ENCODE assay signal across 8 cellular contexts in the genomic region with DNA sequence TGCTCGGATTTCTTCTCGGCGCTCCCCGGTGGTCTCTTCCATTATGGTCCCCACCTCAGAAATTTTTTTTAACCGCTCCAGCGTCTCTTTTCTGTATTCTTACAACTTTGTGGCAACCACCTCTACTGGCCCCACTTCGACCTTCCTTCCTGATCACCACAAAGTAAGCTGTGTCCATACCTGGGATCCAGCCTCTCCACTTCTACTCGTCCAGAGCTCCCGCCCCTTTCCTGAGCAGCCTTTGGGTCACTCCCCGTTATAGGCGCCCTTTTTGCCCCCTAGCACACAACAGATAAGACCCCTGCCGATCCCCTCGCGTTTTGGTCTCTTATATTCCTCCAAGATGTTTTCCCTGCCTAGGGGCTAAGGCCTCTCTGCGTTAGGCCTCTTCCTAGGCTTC. TPM values are rescaled to one million over a fixed set of nuclear protein-coding genes. Genes with fewer than 3 reads are reported as not detected.
A peak's percentile ranks its signal among the peaks of the same experiment; 100 is the strongest.
DNase-seq lines count a peak whose midpoint lies in the region; ATAC-seq, FAIRE-seq and TF ChIP-seq lines count a peak whose summit lies in the region.

No MANE protein-coding gene starts in this region.

- no peaks in the 10 kb centered on the region for H4K20me1 ChIP-seq in HepG2 (ENCODE audit: insufficient read depth, low read length)

- no peak for FAIRE-seq in HepG2 (lab: Jason Lieb, UNC)

- H3K4me1 ChIP-seq in BE2C = no peaks in the 10 kb centered on the region
- H3K4me1 ChIP-seq in HEK293 (ENCODE audit: control insufficient read depth, insufficient read depth, low read length) = no peaks in the 10 kb centered on the region
- peaks cover 37% of the 10 kb centered on the region for H3K4me1 ChIP-seq in HepG2 (ENCODE audit: insufficient read depth, low read length)
- H3K4me1 ChIP-seq in upper lobe of left lung = peaks cover 13 to 35% (median 19%) of the 10 kb centered on the region in 4 donors

- H3K4me3 ChIP-seq in BE2C (ENCODE audit: low read depth, low read length) (peak overlapping the region; percentile 97), HEK293 (ENCODE audit: low read depth, low read length) (peak overlapping the region; percentile 96), HepG2 (replicated peaks in 1 of 3; ENCODE audit: insufficient read depth in 1 of 3, low read depth in 2 of 3, low read length in 3 of 3) (peak overlapping the region; percentile 88 to 99 (median 94)), upper lobe of left lung (peak overlapping the region; percentile 61 to 98 (median 88))

- peaks cover 44% of the 10 kb centered on the region for H3K79me2 ChIP-seq in HepG2 (ENCODE audit: insufficient read depth, low read length)

- CTCF ChIA-PET in HEK293 (lab: Yijun Ruan, JAX) = no interaction called here
- CTCF ChIA-PET in HepG2 (lab: Yijun Ruan, JAX; ENCODE audit: low intra/inter-chr PET ratio, low total read pairs) = no interaction called here

- peak overlapping the region; percentile 89 for H3K4me2 ChIP-seq in HepG2 (ENCODE audit: low read depth, low read length)

- peak overlapping the region; percentile 92 for H3K9ac ChIP-seq in HepG2 (ENCODE audit: insufficient read depth, low read depth, low read length)

- BruUV-seq in HepG2 (replicated peaks; lab: Mats Ljungman, UMichigan) = no TSS peak

- no peaks in the 10 kb centered on the region for H3K27me3 ChIP-seq in BE2C
- H3K27me3 ChIP-seq in HepG2 (ENCODE audit: control insufficient read depth in 1 of 2, insufficient read depth in 2 of 2, low read length in 2 of 2) = no peaks in the 10 kb centered on the region; a peak in 1 of 5 replicates
- no peaks in the 10 kb centered on the region for H3K27me3 ChIP-seq in upper lobe of left lung

- no peak for TF ChIP-seq RAD21 in HepG2 (CRISPR knock-in tag; IDR thresholded peaks at IDR 0.05)

- H3K36me3 ChIP-seq in BE2C = peaks cover 19% of the 10 kb centered on the region
- peaks cover 0 to 54% of the 10 kb centered on the region in 2 experiments; a peak in 1 of 3 replicates for H3K36me3 ChIP-seq in HEK293 (ENCODE audit: control insufficient read depth in 2 of 2, insufficient read depth in 1 of 2, low read length in 2 of 2)
- H3K36me3 ChIP-seq in HepG2 (replicated peaks in 1 of 2; ENCODE audit: control insufficient read depth in 1 of 2, insufficient read depth in 2 of 2, low read length in 2 of 2) = peaks cover 3 to 28% of the 10 kb centered on the region in 2 experiments; a peak in 3 of 5 replicates
- peaks cover 0 to 35% (median 10%) of the 10 kb centered on the region in 4 donors for H3K36me3 ChIP-seq in upper lobe of left lung

- no peak overlapping the region for H2AFZ ChIP-seq in HepG2 (ENCODE audit: low read length)

- TF ChIP-seq POLR2A in HepG2 (IDR thresholded peaks at IDR 0.05; ENCODE audit: insufficient read depth in 1 of 2, low read depth in 2 of 2, low read length in 2 of 2) (no peak), upper lobe of left lung (IDR thresholded peaks at IDR 0.05) (no peak)

- in situ Hi-C loops in HepG2 (cut with HindIII; ENCODE audit: extremely low pct_ligation_motif_present, low pct_unique_long_range_greater_than_20kb) = no loop called here
- in situ Hi-C loops in G401 (cut with HindIII; ENCODE audit: low sequenced_read_pairs) = no loop called here

- H3K9me3 ChIP-seq in BE2C (no peaks in the 10 kb centered on the region), HEK293 (ENCODE audit: control insufficient read depth, insufficient read depth, low read depth, low read length) (no peaks in the 10 kb centered on the region), HepG2 (ENCODE audit: low read length) (no peaks in the 10 kb centered on the region), upper lobe of left lung (peaks cover 0 to 9% (median 5%) of the 10 kb centered on the region in 4 donors)

- ATAC-seq in HepG2 (peak; percentile 40), upper lobe of left lung (ENCODE audit: low FRiP score in 2 of 2) (peak in 1 of 2 donors; percentile 3)

- WGBS in HepG2 (ENCODE audit: low lambda C conversion rate) = 2% methylated on average over 15 of the region's 15 CpGs
- WGBS in upper lobe of left lung, 2 donors = 3 to 7% methylated on average over 15 of the region's 15 CpGs

- TF ChIP-seq EP300 in HepG2 (IDR thresholded peaks at IDR 0.05; ENCODE audit: low read depth in 2 of 2, low read length in 2 of 2) (no peak), HepG2 (CRISPR knock-in tag; IDR thresholded peaks at IDR 0.05; ENCODE audit: borderline replicate concordance) (no peak), upper lobe of left lung (IDR thresholded peaks at IDR 0.05) (no peak)

- POLR2A ChIA-PET in HEK293 (lab: Yijun Ruan, JAX) = interaction anchor here (1.0 kb wide), 1 partner anchor 26 kb away, joined by 6 read pairs; no protein-coding TSS in a partner anchor
- POLR2A ChIA-PET in HepG2 (lab: Yijun Ruan, JAX) = interaction anchor here (1.1 kb wide), 1 partner anchor 26 kb away, joined by 8 read pairs; no protein-coding TSS in a partner anchor

- H3K27ac ChIP-seq in HEK293 (ENCODE audit: extremely low read depth, low read depth, low read length) = peak overlapping the region; percentile 27; the same call in 1 of the 2 replicates
- peak overlapping the region; percentile 85 for H3K27ac ChIP-seq in angular gyrus (ENCODE audit: low read depth, low read length)
- peak overlapping the region; percentile 68 for H3K27ac ChIP-seq in HepG2 (ENCODE audit: extremely low read length, insufficient read depth, low read length)
- H3K27ac ChIP-seq in upper lobe of left lung = peak overlapping the region; percentile 85 to 93 (median 91)

- DNase-seq in BE2C = no peak
- no peak for DNase-seq in HepG2 (ENCODE audit: low spot score)
- no peak for DNase-seq in upper lobe of left lung
- no peak for DNase-seq in DMS114 treated with DMSO at 0.1 percent for 48 hours (lab: John Stamatoyannopoulos, UW; ENCODE audit: unreplicated experiment)
- no peak for DNase-seq in G401 (ENCODE audit: low spot score)
- DNase-seq in NCI-H446 treated with DMSO at 0.1 percent for 48 hours (lab: John Stamatoyannopoulos, UW) = no peak

- intact Hi-C loops in HepG2 (cut with micrococcal nuclease; ENCODE audit: unreplicated experiment) = loop anchor here (1.0 to 10.0 kb wide), 2 partner anchors 25 to 105 kb away; no protein-coding TSS in a partner anchor

- no peak for TF ChIP-seq CTCF in BE2C (IDR thresholded peaks at IDR 0.05; ENCODE audit: low read depth, low read length)
- TF ChIP-seq CTCF in HEK293 (tag by site-specific recombination; IDR thresholded peaks at IDR 0.05) = no peak
- TF ChIP-seq CTCF in HepG2 (CRISPR knock-in tag; IDR thresholded peaks at IDR 0.05) = no peak
- TF ChIP-seq CTCF in upper lobe of left lung (IDR thresholded peaks at IDR 0.05) = no peak

RNA-seq across cellular contexts. Expression of gene PIGG, which starts 0.6 kb away (rescaled TPM):
- 78.5 TPM for polyA plus RNA-seq in BE2C (2012; ENCODE audit: insufficient read depth, insufficient read length, low read depth)
- total RNA-seq in HepG2 (2016; rRNA removed; fragmentation: Illumina TruSeq; extraction: Trizol) = 15.2 and 34.4 TPM in 2 replicates
- total RNA-seq in HepG2 (2016; cell fraction: cytosol; rRNA removed; fragmentation: Illumina TruSeq; extraction: Trizol; ENCODE audit: low read depth) = 7.6 and 8.9 TPM in 2 replicates
- 13.6 and 34.0 TPM in 2 replicates for total RNA-seq in HepG2 (2016; cell fraction: insoluble cytoplasmic fraction; rRNA removed; fragmentation: Illumina TruSeq; extraction: Trizol)
- 11.8 and 14.1 TPM in 2 replicates for total RNA-seq in HepG2 (2016; cell fraction: membrane; rRNA removed; fragmentation: Illumina TruSeq; extraction: Trizol)
- total RNA-seq in HepG2 (2016; cell fraction: nucleus; rRNA removed; fragmentation: Illumina TruSeq; extraction: Trizol) = 49.2 and 56.6 TPM in 2 replicates
- polyA plus RNA-seq in HepG2 (2011; rRNA removed) = 48.9 and 49.7 TPM in 2 replicates
- 22.7 and 24.8 TPM in 2 replicates for polyA plus RNA-seq in HepG2 (2011; cell fraction: cytosol; rRNA removed)
- 174 and 175 TPM in 2 replicates for polyA plus RNA-seq in HepG2 (2011; cell fraction: nucleus; rRNA removed)
- polyA plus RNA-seq in HepG2 (2012) = 26.4 and 37.4 TPM in 2 replicates
- 3.8 and 4.2 TPM in 2 replicates for polyA plus RNA-seq in HepG2 (2016; cell fraction: cytosol; fragmentation: Illumina TruSeq; extraction: Trizol; ENCODE audit: low read depth)
- polyA plus RNA-seq in HepG2 (2016; cell fraction: insoluble cytoplasmic fraction; fragmentation: Illumina TruSeq; extraction: Trizol; ENCODE audit: low read depth) = 10.8 and 13.5 TPM in 2 replicates
- polyA plus RNA-seq in HepG2 (2016; cell fraction: membrane; fragmentation: Illumina TruSeq; extraction: Trizol; ENCODE audit: low read depth) = 7.6 and 7.7 TPM in 2 replicates
- polyA plus RNA-seq in HepG2 (2016; cell fraction: nucleus; fragmentation: Illumina TruSeq; extraction: Trizol; ENCODE audit: insufficient read depth, low read depth) = 84.5 and 84.7 TPM in 2 replicates
- polyA minus RNA-seq in HepG2 (2011; rRNA and poly(A)+ RNA removed; ENCODE audit: low replicate concordance) = 58.1 and 71.6 TPM in 2 replicates
- polyA minus RNA-seq in HepG2 (2011; cell fraction: cytosol; rRNA and poly(A)+ RNA removed) = 14.6 and 15.7 TPM in 2 replicates
- polyA minus RNA-seq in HepG2 (2011; cell fraction: nucleus; rRNA and poly(A)+ RNA removed) = 111 and 114 TPM in 2 replicates
- 100 to 1,000 TPM in 2 of 6 donors, 10 to 100 TPM in 4; 49.3 to 125 (median 70.5) TPM for total RNA-seq in upper lobe of left lung
- total RNA-seq in G401 (2014; rRNA removed; shearing (Covaris generic)) = 32.4 and 38.7 TPM in 2 replicates

RNA-seq across cellular contexts. Expression of gene ZNF721, which starts 0.6 kb away (rescaled TPM):
- 16.8 TPM for polyA plus RNA-seq in BE2C (2012; ENCODE audit: insufficient read depth, insufficient read length, low read depth)
- total RNA-seq in HepG2 (2016; rRNA removed; fragmentation: Illumina TruSeq; extraction: Trizol) = 22.1 and 30.8 TPM in 2 replicates
- total RNA-seq in HepG2 (2016; cell fraction: cytosol; rRNA removed; fragmentation: Illumina TruSeq; extraction: Trizol; ENCODE audit: low read depth) = 5.8 and 6.7 TPM in 2 replicates
- total RNA-seq in HepG2 (2016; cell fraction: insoluble cytoplasmic fraction; rRNA removed; fragmentation: Illumina TruSeq; extraction: Trizol) = 19.8 and 25.5 TPM in 2 replicates
- 9.7 and 10.0 TPM in 2 replicates for total RNA-seq in HepG2 (2016; cell fraction: membrane; rRNA removed; fragmentation: Illumina TruSeq; extraction: Trizol)
- 52.2 and 56.6 TPM in 2 replicates for total RNA-seq in HepG2 (2016; cell fraction: nucleus; rRNA removed; fragmentation: Illumina TruSeq; extraction: Trizol)
- polyA plus RNA-seq in HepG2 (2011; rRNA removed) = 7.3 and 8.5 TPM in 2 replicates
- 4.1 and 5.4 TPM in 2 replicates for polyA plus RNA-seq in HepG2 (2011; cell fraction: cytosol; rRNA removed)
- 9.3 and 11.0 TPM in 2 replicates for polyA plus RNA-seq in HepG2 (2011; cell fraction: nucleus; rRNA removed)
- 15.8 and 19.1 TPM in 2 replicates for polyA plus RNA-seq in HepG2 (2012)
- 3.4 and 4.8 TPM in 2 replicates for polyA plus RNA-seq in HepG2 (2016; cell fraction: cytosol; fragmentation: Illumina TruSeq; extraction: Trizol; ENCODE audit: low read depth)
- polyA plus RNA-seq in HepG2 (2016; cell fraction: insoluble cytoplasmic fraction; fragmentation: Illumina TruSeq; extraction: Trizol; ENCODE audit: low read depth) = 17.6 and 19.7 TPM in 2 replicates
- polyA plus RNA-seq in HepG2 (2016; cell fraction: membrane; fragmentation: Illumina TruSeq; extraction: Trizol; ENCODE audit: low read depth) = 3.4 and 3.9 TPM in 2 replicates
- polyA plus RNA-seq in HepG2 (2016; cell fraction: nucleus; fragmentation: Illumina TruSeq; extraction: Trizol; ENCODE audit: insufficient read depth, low read depth) = 46.6 and 52.5 TPM in 2 replicates
- 9.2 and 12.5 TPM in 2 replicates for polyA minus RNA-seq in HepG2 (2011; rRNA and poly(A)+ RNA removed; ENCODE audit: low replicate concordance)
- 8.0 and 10.3 TPM in 2 replicates for polyA minus RNA-seq in HepG2 (2011; cell fraction: cytosol; rRNA and poly(A)+ RNA removed)
- 63.2 and 68.8 TPM in 2 replicates for polyA minus RNA-seq in HepG2 (2011; cell fraction: nucleus; rRNA and poly(A)+ RNA removed)
- total RNA-seq in upper lobe of left lung = 10 to 100 TPM; 13.2 to 59.7 (median 24.7) TPM
- 14.1 and 14.9 TPM in 2 replicates for total RNA-seq in G401 (2014; rRNA removed; shearing (Covaris generic))

Comparison
In these comparisons a context has a peak if more than half of its experiments do, and no peak if none do; other contexts are left out.
1. H3K27ac ChIP-seq: peak in every context shown above with its lines; median percentile 91 in upper lobe of left lung; 85 in angular gyrus; 68 in HepG2; 27 in HEK293.